ENCODE assay signal across 9 cellular contexts in the genomic region with DNA sequence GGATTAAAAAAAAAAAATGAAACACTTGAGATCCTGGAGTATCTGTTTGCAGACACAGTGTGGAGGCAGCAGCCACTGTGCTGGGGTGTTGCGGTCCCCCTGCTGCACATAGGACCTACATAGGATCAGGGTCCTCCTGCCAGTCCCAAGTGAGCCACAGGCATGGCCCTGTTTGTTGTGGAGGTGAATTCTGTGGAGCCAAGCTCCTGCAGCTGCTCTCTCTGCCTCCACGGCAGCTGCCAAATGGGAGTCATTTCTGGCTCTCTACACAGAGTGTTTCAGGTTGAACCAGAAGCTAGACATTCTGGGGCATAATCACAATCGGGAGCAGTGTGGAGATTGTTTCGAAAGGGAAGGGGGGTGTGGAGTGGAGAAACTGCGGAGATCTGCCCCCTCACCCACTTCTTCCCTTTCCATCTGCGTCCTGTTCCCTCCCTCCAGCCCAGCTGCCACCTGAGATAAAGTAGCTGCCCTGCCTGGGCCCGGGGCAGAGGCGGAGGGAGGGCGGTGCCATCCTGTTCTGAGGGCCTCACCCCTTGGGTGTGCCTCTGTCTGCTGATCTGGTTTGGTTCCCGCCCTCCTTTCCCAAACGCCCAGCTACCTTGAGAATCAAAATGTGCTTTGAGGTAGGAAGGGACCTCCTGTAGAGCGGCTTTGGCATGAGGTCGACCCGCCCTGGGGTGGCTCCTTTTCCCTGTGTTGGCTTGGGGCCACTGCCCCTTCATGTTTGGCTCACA.
DNase-seq lines count a peak whose midpoint lies in the region; ATAC-seq lines count a peak whose summit lies in the region.
"Had no signal": no experiment of that assay in that cellular context is flagged by ENCODE, and none has a peak within 500 bp of the region (broad histone marks: within the 10 kb centered on the region; RNA-seq: fewer than 3 reads in every experiment).

No MANE protein-coding gene starts in this region.

- H3K36me3 Mint-ChIP-seq in naive thymus-derived CD4-positive, alpha-beta T cell: no peaks in the 10 kb centered on the region
- no peaks in the 10 kb centered on the region for H3K36me3 Mint-ChIP-seq in T-helper 17 cell (ENCODE audit: low read depth)
- H3K36me3 Mint-ChIP-seq in immature natural killer cell: no peaks in the 10 kb centered on the region

- H3K36me3 ChIP-seq in naive thymus-derived CD4-positive, alpha-beta T cell (ENCODE audit: control insufficient read depth in 2 of 3, insufficient read depth in 3 of 3, low read length in 3 of 3): no peaks in the 10 kb centered on the region

- POLR2A ChIA-PET in naive thymus-derived CD4-positive, alpha-beta T cell (lab: Charles Lee): interaction anchor here (0.6 to 1.2 kb wide), 3 partner anchors 14 to 1116 kb away, joined by 3 read pairs; partner anchors contain the start of gene MARCHF7

- DNase-seq in DMS 273 (lab: John Stamatoyannopoulos, UW; ENCODE audit: unreplicated experiment) (peak; percentile 94), NCI-H1092 treated with DMSO at 0.1 percent for 48 hours (lab: John Stamatoyannopoulos, UW) (peak; percentile 18), cerebellum (ENCODE audit: low spot score) (peak; percentile 33), NAMALWA (ENCODE audit: low spot score) (no peak), T-helper 17 cell (no peak), immature natural killer cell (no peak)
- DNase-seq in naive thymus-derived CD4-positive, alpha-beta T cell: peak in 1 of 9 donors; percentile 13

- peaks cover 5 to 29% (median 10%) of the 10 kb centered on the region in 7 donors for H3K4me1 Mint-ChIP-seq in naive thymus-derived CD4-positive, alpha-beta T cell
- H3K4me1 Mint-ChIP-seq in T-helper 17 cell (peaks cover 3% of the 10 kb centered on the region), immature natural killer cell (peaks cover 51 to 53% of the 10 kb centered on the region in 2 donors)

- no peak overlapping the region for H3K27ac ChIP-seq in naive thymus-derived CD4-positive, alpha-beta T cell (ENCODE audit: low read depth, low read length)

- H3K27me3 ChIP-seq in naive thymus-derived CD4-positive, alpha-beta T cell (ENCODE audit: control insufficient read depth in 2 of 2, insufficient read depth in 2 of 2, low read length in 2 of 2): no peaks in the 10 kb centered on the region

- no peak overlapping the region for H3K4me3 ChIP-seq in naive thymus-derived CD4-positive, alpha-beta T cell (ENCODE audit: low read length)
- H3K4me3 ChIP-seq: coronary artery had no signal

- H3K9me3 ChIP-seq in naive thymus-derived CD4-positive, alpha-beta T cell (ENCODE audit: control insufficient read depth in 2 of 3, low read length in 3 of 3): no peaks in the 10 kb centered on the region
- no peaks in the 10 kb centered on the region for H3K9me3 ChIP-seq in T-helper 17 cell (ENCODE audit: control insufficient read depth, low read length, poor library complexity, severe bottlenecking)

- CTCF ChIA-PET in naive thymus-derived CD4-positive, alpha-beta T cell (lab: Charles Lee): interaction anchor here (0.6 to 1.2 kb wide), 2 partner anchors 23 to 26 kb away, joined by 3 to 7 read pairs; no protein-coding TSS in a partner anchor

- H3K9me3 Mint-ChIP-seq in naive thymus-derived CD4-positive, alpha-beta T cell: peaks cover 0 to 1% (median 0%) of the 10 kb centered on the region in 11 donors
- peaks cover 0 to 2% (median 0%) of the 10 kb centered on the region in 6 donors for H3K9me3 Mint-ChIP-seq in immature natural killer cell

- H3K4me1 ChIP-seq in naive thymus-derived CD4-positive, alpha-beta T cell (ENCODE audit: control insufficient read depth in 2 of 2, insufficient read depth in 2 of 2, low read length in 2 of 2): peaks cover 20 to 22% of the 10 kb centered on the region in 2 donors

- peaks cover 0 to 9% (median 3%) of the 10 kb centered on the region in 5 donors for H3K27me3 Mint-ChIP-seq in naive thymus-derived CD4-positive, alpha-beta T cell
- H3K27me3 Mint-ChIP-seq in T-helper 17 cell (peaks cover 9% of the 10 kb centered on the region), immature natural killer cell (ENCODE audit: low read depth in 3 of 3) (peaks cover 3 to 23% (median 11%) of the 10 kb centered on the region in 3 donors)

- intact Hi-C loops in naive thymus-derived CD4-positive, alpha-beta T cell (cut with micrococcal nuclease): no loop called here

- peak; percentile 41 for ATAC-seq in naive thymus-derived CD4-positive, alpha-beta T cell
- ATAC-seq in T-helper 17 cell: no peak
- no peak for ATAC-seq in GM19351 (IDR thresholded peaks at IDR 0.05; ENCODE audit: unreplicated experiment)

- H3K4me3 Mint-ChIP-seq in naive thymus-derived CD4-positive, alpha-beta T cell: peak overlapping the region in 7 of 10 donors; percentile 22 to 73 (median 37)
- H3K4me3 Mint-ChIP-seq in T-helper 17 cell (no peak overlapping the region), immature natural killer cell (peak overlapping the region in 2 of 5 donors; percentile 18 to 22)

- peak overlapping the region in 7 of 9 donors; percentile 12 to 68 (median 52) for H3K27ac Mint-ChIP-seq in naive thymus-derived CD4-positive, alpha-beta T cell
- H3K27ac Mint-ChIP-seq in T-helper 17 cell: no peak overlapping the region
- peak overlapping the region in 1 of 6 donors; percentile 46 for H3K27ac Mint-ChIP-seq in immature natural killer cell

Comparison
In these comparisons a context has a peak if more than half of its experiments do, and no peak if none do; other contexts are left out.
1. DNase-seq: peak in DMS 273 (single experiment), NCI-H1092 treated with DMSO at 0.1 percent for 48 hours (single experiment) and cerebellum (single experiment); none in NAMALWA (single experiment), T-helper 17 cell (0 of 3) and immature natural killer cell (0 of 3).